In the genomic region with DNA sequence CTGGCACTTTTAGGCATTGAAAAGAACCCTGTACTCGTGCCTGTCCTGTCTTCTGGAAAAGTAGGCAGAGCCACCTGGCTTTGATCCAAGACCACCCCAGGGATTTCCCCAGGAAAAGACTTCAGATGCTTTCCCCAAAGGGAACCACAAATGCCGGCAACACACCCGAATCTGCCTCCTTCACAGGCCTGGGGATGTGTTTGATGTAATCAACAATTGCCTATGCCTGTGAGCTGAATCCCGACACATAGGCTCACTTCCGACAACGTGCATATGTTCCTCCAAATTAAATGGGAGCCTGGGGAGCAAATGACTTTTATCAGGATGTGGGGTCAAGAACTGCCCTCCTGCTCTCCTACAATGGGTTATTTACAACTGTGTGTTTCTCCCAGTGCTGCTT, we compare ENCODE assay signal across 15 cellular contexts.
"Had no signal": no experiment of that assay in that cellular context is flagged by ENCODE, and none has a peak within 500 bp of the region (broad histone marks: within the 10 kb centered on the region; RNA-seq: fewer than 3 reads in every experiment).

No MANE protein-coding gene starts in this region.

- H3K27ac ChIP-seq: brain microvascular endothelial cell, gastroesophageal sphincter, neutrophil, parathyroid adenoma, tibial nerve had no signal

- H3K9me3 Mint-ChIP-seq: activated naive CD8-positive, alpha-beta T cell treated with anti-CD3 and anti-CD28 coated beads, Interleukin-2, amount 10 ng/mL, durations not matched to agents 7 days and 5 days had no signal

- H3K9me3 ChIP-seq: gastroesophageal sphincter, lower lobe of right lung, neutrophil, tibial nerve had no signal

- H3K4me3 ChIP-seq: gastroesophageal sphincter, lower lobe of right lung, tibial nerve had no signal

- H3K27ac Mint-ChIP-seq: activated naive CD8-positive, alpha-beta T cell treated with anti-CD3 and anti-CD28 coated beads, Interleukin-2, amount 10 ng/mL, durations not matched to agents 7 days and 5 days; naive B cell; stimulated activated naive B cell treated with anti-CD40 and anti-IgM and Interleukin-4, amounts not matched to agents 10 μg/mL and 1 μg/mL and 100 μg/mL, for 72 hours had no signal

- H3K36me3 Mint-ChIP-seq: activated naive CD8-positive, alpha-beta T cell treated with anti-CD3 and anti-CD28 coated beads, Interleukin-2, amount 10 ng/mL, durations not matched to agents 7 days and 5 days; naive B cell; stimulated activated naive B cell treated with anti-CD40 and anti-IgM and Interleukin-4, amounts not matched to agents 10 μg/mL and 1 μg/mL and 100 μg/mL, for 72 hours had no signal

- H3K9ac ChIP-seq: parathyroid adenoma had no signal

- H3K27me3 ChIP-seq: brain microvascular endothelial cell, tibial nerve had no signal

- H3K4me3 Mint-ChIP-seq: activated naive CD8-positive, alpha-beta T cell treated with anti-CD3 and anti-CD28 coated beads, Interleukin-2, amount 10 ng/mL, durations not matched to agents 7 days and 5 days; naive B cell; stimulated activated naive B cell treated with anti-CD40 and anti-IgM and Interleukin-4, amounts not matched to agents 10 μg/mL and 1 μg/mL and 100 μg/mL, for 72 hours had no signal

- H3K79me2 ChIP-seq: parathyroid adenoma had no signal

- H3K27me3 Mint-ChIP-seq: activated naive CD8-positive, alpha-beta T cell treated with anti-CD3 and anti-CD28 coated beads, Interleukin-2, amount 10 ng/mL, durations not matched to agents 7 days and 5 days had no signal

- H3K4me1 ChIP-seq: gastroesophageal sphincter, parathyroid adenoma had no signal

- H3K36me3 ChIP-seq: brain microvascular endothelial cell, gastroesophageal sphincter, lower lobe of right lung, neutrophil, tibial nerve had no signal

- H2AFZ ChIP-seq: parathyroid adenoma had no signal

- ATAC-seq: activated CD4-positive, CD25-positive, alpha-beta regulatory T cell treated with anti-CD3 and anti-CD28 coated beads, Interleukin-2, amount 50 U/mL, for 24 hours; gastroesophageal sphincter; left cardiac atrium; lower lobe of right lung; stimulated activated naive B cell treated with anti-CD40 and anti-IgM and Interleukin-4, amounts not matched to agents 10 μg/mL and 1 μg/mL and 100 μg/mL, for 72 hours had no signal

- DNase-seq: activated naive CD4-positive, alpha-beta T cell; activated naive CD8-positive, alpha-beta T cell treated with anti-CD3 and anti-CD28 coated beads, Interleukin-2, amount 10 ng/mL, durations not matched to agents 7 days and 5 days; brain microvascular endothelial cell; erythroblast; left cardiac atrium; lower lobe of right lung; naive B cell; stimulated activated CD4-positive, alpha-beta T cell treated with anti-CD3 and anti-CD28 coated beads, Interleukin-15, amount 100 ng/mL, for 24 hours; stimulated activated CD4-positive, alpha-beta T cell treated with anti-CD3 and anti-CD28 coated beads, Interleukin-4, amount 100 ng/mL, for 1 hour; stimulated activated naive B cell treated with anti-CD40 and anti-IgM and Interleukin-4, amounts not matched to agents 10 μg/mL and 1 μg/mL and 100 μg/mL, for 72 hours had no signal

- H3K4me1 Mint-ChIP-seq: activated naive CD8-positive, alpha-beta T cell treated with anti-CD3 and anti-CD28 coated beads, Interleukin-2, amount 10 ng/mL, durations not matched to agents 7 days and 5 days; naive B cell; stimulated activated naive B cell treated with anti-CD40 and anti-IgM and Interleukin-4, amounts not matched to agents 10 μg/mL and 1 μg/mL and 100 μg/mL, for 72 hours had no signal
